Comparison of ENCODE assay signal across 23 cellular contexts in genomic region chr14:104351849-104352492, GRCh38.
A peak's percentile ranks its signal among the peaks of the same experiment; 100 is the strongest.
DNase-seq lines count a peak whose midpoint lies in the region; ATAC-seq, FAIRE-seq and TF ChIP-seq lines count a peak whose summit lies in the region.
"Had no signal": no experiment of that assay in that cellular context is flagged by ENCODE, and none has a peak within 500 bp of the region (broad histone marks: within the 10 kb centered on the region; RNA-seq: fewer than 3 reads in every experiment).

No MANE protein-coding gene starts in this region.

- POLR2A ChIA-PET in RWPE1 (lab: Yijun Ruan, JAX; ENCODE audit: low non-redundant PET): no interaction called here

- H3K27me3 Mint-ChIP-seq in activated T-cell treated with anti-CD3 and anti-CD28 coated beads, Interleukin-2, amount 50 U/mL, for 4 hours (ENCODE audit: low read depth): peaks cover 5% of the 10 kb centered on the region
- H3K27me3 Mint-ChIP-seq in activated T-cell treated with anti-CD3 and anti-CD28 coated beads, Interleukin-2, amount 50 U/mL, for 24 hours: peaks cover 4% of the 10 kb centered on the region

- H3K27me3 ChIP-seq in tibial artery: peaks cover 0 to 24% of the 10 kb centered on the region in 2 donors
- H3K27me3 ChIP-seq: BLaER1 had no signal

- H3K9me3 Mint-ChIP-seq in activated T-cell treated with anti-CD3 and anti-CD28 coated beads, Interleukin-2, amount 50 U/mL, for 4 hours: peaks cover 7% of the 10 kb centered on the region
- no peaks in the 10 kb centered on the region for H3K9me3 Mint-ChIP-seq in activated T-cell treated with anti-CD3 and anti-CD28 coated beads, Interleukin-2, amount 50 U/mL, for 24 hours

- H3K4me1 ChIP-seq in tibial artery: no peaks in the 10 kb centered on the region
- H3K4me1 ChIP-seq: HAP-1 had no signal

- intact Hi-C loops in tibial artery (cut with DNase I; ENCODE audit: low total_unique reads): no loop called here

- DNase-seq in activated T-cell treated with anti-CD3 and anti-CD28 coated beads, Interleukin-2, amount 50 U/mL, for 4 hours: peak; percentile 1
- no peak for DNase-seq in activated T-cell treated with anti-CD3 and anti-CD28 coated beads, Interleukin-2, amount 50 U/mL, for 24 hours
- DNase-seq in HTR-8/SVneo (ENCODE audit: insufficient read length, low spot score): no peak
- DNase-seq in mesenteric fat pad (ENCODE audit: low spot score): peak; percentile 8
- peak; percentile 1 to 13 for DNase-seq in tibial artery
- no peak for DNase-seq in RWPE1 (ENCODE audit: low spot score)
- DNase-seq in NCI-H524 (lab: John Stamatoyannopoulos, UW): no peak
- DNase-seq: CD8-positive, alpha-beta memory T cell; DMS53; DMS79 treated with DMSO at 0.1 percent for 48 hours; GF-D8; GOT3 had no signal

- no peaks in the 10 kb centered on the region for H3K36me3 ChIP-seq in tibial artery
- H3K36me3 ChIP-seq: BLaER1, HAP-1 had no signal

- H3K27ac ChIP-seq in tibial artery (no peak overlapping the region), RWPE1 (no peak overlapping the region)
- H3K27ac ChIP-seq: 22Rv1, BLaER1 had no signal

- peaks cover 0 to 4% (median 0%) of the 10 kb centered on the region in 3 donors for H3K9me3 ChIP-seq in tibial artery
- H3K9me3 ChIP-seq: BLaER1, HAP-1 had no signal

- CTCF ChIA-PET in RWPE1 (lab: Yijun Ruan, JAX): no interaction called here

- no peaks in the 10 kb centered on the region for H3K36me3 Mint-ChIP-seq in activated T-cell treated with anti-CD3 and anti-CD28 coated beads, Interleukin-2, amount 50 U/mL, for 4 hours (ENCODE audit: insufficient read depth)
- no peaks in the 10 kb centered on the region for H3K36me3 Mint-ChIP-seq in activated T-cell treated with anti-CD3 and anti-CD28 coated beads, Interleukin-2, amount 50 U/mL, for 24 hours (ENCODE audit: low read depth)
- H3K36me3 Mint-ChIP-seq: CD14-positive monocyte; CD8-positive, alpha-beta memory T cell had no signal

- ATAC-seq in activated T-cell treated with anti-CD3 and anti-CD28 coated beads, Interleukin-2, amount 50 U/mL, for 4 hours: no peak
- no peak for ATAC-seq in HG02973 (IDR thresholded peaks at IDR 0.05; ENCODE audit: unreplicated experiment)

- no peak overlapping the region for H3K4me3 Mint-ChIP-seq in activated T-cell treated with anti-CD3 and anti-CD28 coated beads, Interleukin-2, amount 50 U/mL, for 4 hours
- no peak overlapping the region for H3K4me3 Mint-ChIP-seq in activated T-cell treated with anti-CD3 and anti-CD28 coated beads, Interleukin-2, amount 50 U/mL, for 24 hours
- H3K4me3 Mint-ChIP-seq: B cell; CD14-positive monocyte; CD4-positive, alpha-beta T cell; CD8-positive, alpha-beta memory T cell had no signal

- H3K4me3 ChIP-seq in tibial artery: no peak overlapping the region
- H3K4me3 ChIP-seq: BLaER1, HAP-1 had no signal

- no peaks in the 10 kb centered on the region for H3K4me1 Mint-ChIP-seq in activated T-cell treated with anti-CD3 and anti-CD28 coated beads, Interleukin-2, amount 50 U/mL, for 4 hours (ENCODE audit: low read depth)
- peaks cover 2% of the 10 kb centered on the region for H3K4me1 Mint-ChIP-seq in activated T-cell treated with anti-CD3 and anti-CD28 coated beads, Interleukin-2, amount 50 U/mL, for 24 hours (ENCODE audit: low read depth)
- H3K4me1 Mint-ChIP-seq: B cell; CD14-positive monocyte; CD8-positive, alpha-beta memory T cell had no signal

- TF ChIP-seq CTCF in tibial artery (IDR thresholded peaks at IDR 0.05) (no peak), RWPE1 (conservative IDR thresholded peaks at IDR 0.05; ENCODE audit: low read depth) (no peak)

- peak; percentile 46 for FAIRE-seq in HTR-8/SVneo (lab: Jason Lieb, UNC)
- FAIRE-seq: A204.1, GM12891, GM18507, H54 had no signal

- no peak overlapping the region for H3K27ac Mint-ChIP-seq in activated T-cell treated with anti-CD3 and anti-CD28 coated beads, Interleukin-2, amount 50 U/mL, for 24 hours
- H3K27ac Mint-ChIP-seq: B cell; CD4-positive, alpha-beta T cell; CD8-positive, alpha-beta memory T cell had no signal

Comparison
In these comparisons a context has a peak if more than half of its experiments do, and no peak if none do; other contexts are left out.
1. DNase-seq: peak in activated T-cell treated with anti-CD3 and anti-CD28 coated beads, Interleukin-2, amount 50 U/mL, for 4 hours (single experiment), mesenteric fat pad (single experiment) and tibial artery (2 of 2); none in activated T-cell treated with anti-CD3 and anti-CD28 coated beads, Interleukin-2, amount 50 U/mL, for 24 hours (single experiment), HTR-8/SVneo (single experiment), RWPE1 (single experiment) and NCI-H524 (0 of 2).